In the genomic region with DNA sequence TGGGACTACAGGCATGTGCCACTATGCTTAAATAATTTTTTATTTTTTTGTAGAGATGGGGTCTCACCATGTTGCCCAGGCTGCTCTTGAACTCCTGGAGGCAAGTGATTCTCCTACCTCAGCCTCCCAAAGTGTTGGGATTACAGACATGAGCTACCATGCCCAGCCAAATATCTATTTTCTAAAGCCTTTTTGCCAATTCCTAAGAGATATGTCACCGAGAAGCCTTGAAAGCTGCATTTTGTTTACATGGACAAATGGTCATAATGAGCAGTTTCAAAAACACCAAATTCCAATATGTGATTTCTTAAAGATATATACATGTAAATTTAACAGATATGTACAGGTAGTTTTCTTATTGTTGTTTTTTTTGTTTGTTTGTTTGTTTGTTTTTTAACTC, we compare ENCODE assay signal across 23 cellular contexts.
"Had no signal": no experiment of that assay in that cellular context is flagged by ENCODE, and none has a peak within 500 bp of the region (broad histone marks: within the 10 kb centered on the region; RNA-seq: fewer than 3 reads in every experiment).

No MANE protein-coding gene starts in this region.

- H3K27me3 ChIP-seq: esophagus squamous epithelium, heart left ventricle, upper lobe of left lung had no signal

- H3K27ac Mint-ChIP-seq: activated CD4-positive, alpha-beta T cell treated with anti-CD3 and anti-CD28 coated beads, Interleukin-2, amount 10 ng/mL, durations not matched to agents 7 days and 5 days; activated CD8-positive, alpha-beta T cell treated with anti-CD3 and anti-CD28 coated beads, Interleukin-2, amount 10 ng/mL, durations not matched to agents 7 days and 5 days; activated naive CD8-positive, alpha-beta T cell treated with anti-CD3 and anti-CD28 coated beads, Interleukin-2, amount 50 U/mL, for 24 hours; activated T-helper 1 cell treated with anti-CD3 and anti-CD28 coated beads, Interleukin-12 subunit alpha, Interleukin-12 subunit beta, Interleukin-2, Interleukin-4 antibody, amounts not matched to agents 30 ng/mL and 10 ng/mL and 1 ng/mL, durations not matched to agents 14 hours and 24 hours and 36 hours; brain; natural killer cell; progenitor cell of endocrine pancreas had no signal

- H3K4me1 Mint-ChIP-seq: activated CD4-positive, alpha-beta T cell treated with anti-CD3 and anti-CD28 coated beads, Interleukin-2, amount 10 ng/mL, durations not matched to agents 7 days and 5 days; activated naive CD8-positive, alpha-beta T cell treated with anti-CD3 and anti-CD28 coated beads, Interleukin-2, amount 50 U/mL, for 24 hours; brain; natural killer cell had no signal

- DNase-seq: activated CD4-positive, alpha-beta T cell treated with anti-CD3 and anti-CD28 coated beads, Interleukin-2, amount 10 ng/mL, durations not matched to agents 7 days and 5 days; activated CD8-positive, alpha-beta T cell treated with anti-CD3 and anti-CD28 coated beads, Interleukin-2, amount 10 ng/mL, durations not matched to agents 7 days and 5 days; activated gamma-delta T cell; activated naive CD4-positive, alpha-beta T cell treated with anti-CD3 and anti-CD28 coated beads, Interleukin-2, amount 50 U/mL, for 16 hours; activated naive CD8-positive, alpha-beta T cell treated with anti-CD3 and anti-CD28 coated beads, Interleukin-2, amount 50 U/mL, for 24 hours; anterior cingulate cortex; caudate nucleus; effector memory CD4-positive, alpha-beta T cell; esophagus squamous epithelium; heart left ventricle; islet precursor cell; left cardiac atrium; midbrain; natural killer cell; retina; stimulated activated CD4-positive, alpha-beta T cell treated with anti-CD3 and anti-CD28 coated beads, Interleukin-4, amount 100 ng/mL, for 24 hours; stimulated activated naive CD4-positive, alpha-beta T cell treated with Interleukin-2 at 50 U/mL for 16 hours; upper lobe of left lung had no signal

- H3K36me3 ChIP-seq: thoracic aorta, upper lobe of left lung had no signal

- H3K36me3 Mint-ChIP-seq: natural killer cell had no signal

- H3K9me3 ChIP-seq: esophagus squamous epithelium, heart left ventricle, thoracic aorta, upper lobe of left lung had no signal

- H3K27me3 Mint-ChIP-seq: activated CD4-positive, alpha-beta T cell treated with anti-CD3 and anti-CD28 coated beads, Interleukin-2, amount 10 ng/mL, durations not matched to agents 7 days and 5 days; activated naive CD8-positive, alpha-beta T cell treated with anti-CD3 and anti-CD28 coated beads, Interleukin-2, amount 50 U/mL, for 24 hours; brain; progenitor cell of endocrine pancreas had no signal

- ATAC-seq: activated CD4-positive, CD25-positive, alpha-beta regulatory T cell treated with anti-CD3 and anti-CD28 coated beads, Interleukin-2, amount 50 U/mL, for 24 hours; activated CD8-positive, alpha-beta T cell treated with anti-CD3 and anti-CD28 coated beads, Interleukin-2, amount 10 ng/mL, durations not matched to agents 7 days and 5 days; activated naive CD8-positive, alpha-beta T cell treated with anti-CD3 and anti-CD28 coated beads, Interleukin-2, amount 50 U/mL, for 24 hours; heart left ventricle; left cardiac atrium; natural killer cell had no signal

- H3K4me1 ChIP-seq: heart left ventricle, upper lobe of left lung had no signal

- H3K27ac ChIP-seq: esophagus squamous epithelium, heart left ventricle, upper lobe of left lung had no signal

- H3K9me3 Mint-ChIP-seq: activated CD4-positive, alpha-beta T cell treated with anti-CD3 and anti-CD28 coated beads, Interleukin-2, amount 10 ng/mL, durations not matched to agents 7 days and 5 days; activated naive CD8-positive, alpha-beta T cell treated with anti-CD3 and anti-CD28 coated beads, Interleukin-2, amount 50 U/mL, for 24 hours; activated T-helper 1 cell treated with anti-CD3 and anti-CD28 coated beads, Interleukin-12 subunit alpha, Interleukin-12 subunit beta, Interleukin-2, Interleukin-4 antibody, amounts not matched to agents 30 ng/mL and 10 ng/mL and 1 ng/mL, durations not matched to agents 14 hours and 24 hours and 36 hours; brain; natural killer cell had no signal

- H3K4me3 ChIP-seq: esophagus squamous epithelium, heart left ventricle, thoracic aorta, upper lobe of left lung had no signal

- H3K4me3 Mint-ChIP-seq: activated CD4-positive, alpha-beta T cell treated with anti-CD3 and anti-CD28 coated beads, Interleukin-2, amount 10 ng/mL, durations not matched to agents 7 days and 5 days; activated CD8-positive, alpha-beta T cell treated with anti-CD3 and anti-CD28 coated beads, Interleukin-2, amount 10 ng/mL, durations not matched to agents 7 days and 5 days; activated naive CD8-positive, alpha-beta T cell treated with anti-CD3 and anti-CD28 coated beads, Interleukin-2, amount 50 U/mL, for 24 hours; activated T-helper 1 cell treated with anti-CD3 and anti-CD28 coated beads, Interleukin-12 subunit alpha, Interleukin-12 subunit beta, Interleukin-2, Interleukin-4 antibody, amounts not matched to agents 30 ng/mL and 10 ng/mL and 1 ng/mL, durations not matched to agents 14 hours and 24 hours and 36 hours; brain; natural killer cell had no signal
